8 cellular contexts compared by ENCODE assay signal in the genomic region with DNA sequence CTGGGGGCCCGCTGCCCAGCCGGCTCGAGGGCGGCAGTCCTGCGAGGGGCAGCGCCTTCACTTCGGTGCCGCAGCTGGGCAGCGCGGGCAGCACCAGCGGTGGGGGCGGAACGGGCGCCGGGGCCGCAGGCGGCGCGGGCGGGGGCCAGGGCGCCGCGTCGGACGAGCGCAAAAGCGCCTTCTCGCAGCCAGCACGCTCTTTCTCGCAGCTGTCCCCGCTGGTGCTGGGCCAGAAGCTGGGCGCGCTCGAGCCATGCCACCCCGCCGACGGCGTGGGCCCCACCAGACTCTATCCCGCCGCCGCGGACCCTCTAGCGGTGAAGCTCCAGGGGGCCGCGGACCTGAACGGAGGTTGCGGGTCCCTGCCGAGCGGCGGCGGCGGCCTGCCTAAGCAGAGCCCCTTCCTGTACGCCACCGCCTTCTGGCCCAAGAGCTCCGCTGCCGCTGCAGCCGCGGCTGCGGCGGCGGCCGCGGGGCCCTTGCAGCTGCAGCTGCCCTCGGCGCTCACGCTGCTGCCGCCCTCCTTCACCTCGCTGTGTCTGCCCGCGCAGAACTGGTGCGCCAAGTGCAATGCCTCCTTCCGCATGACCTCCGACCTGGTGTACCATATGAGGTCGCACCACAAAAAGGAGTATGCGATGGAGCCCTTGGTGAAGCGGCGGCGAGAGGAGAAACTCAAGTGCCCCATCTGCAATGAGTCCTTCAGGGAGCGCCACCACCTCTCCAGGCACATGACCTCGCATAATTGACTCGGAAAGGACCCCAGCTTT. TPM values are rescaled to one million over a fixed set of nuclear protein-coding genes. Genes with fewer than 3 reads are reported as not detected.
DNase-seq lines count a peak whose midpoint lies in the region; ATAC-seq, FAIRE-seq and TF ChIP-seq lines count a peak whose summit lies in the region.

No MANE protein-coding gene starts in this region.

- peaks cover 55% of the 10 kb centered on the region for H3K27me3 Mint-ChIP-seq in activated T-helper 2 cell treated with anti-CD3 and anti-CD28 coated beads, Interferon-gamma antibody, Interleukin-2, Interleukin-4, amounts not matched to agents 10 μg/mL and 5 μg/mL and 100 μg/mL, durations not matched to agents 14 hours and 24 hours and 36 hours (ENCODE audit: low read depth)

- FAIRE-seq in GM18507 (lab: Jason Lieb, UNC), result peak; percentile 60

- H3K36me3 Mint-ChIP-seq in activated T-helper 2 cell treated with anti-CD3 and anti-CD28 coated beads, Interferon-gamma antibody, Interleukin-2, Interleukin-4, amounts not matched to agents 10 μg/mL and 5 μg/mL and 100 μg/mL, durations not matched to agents 14 hours and 24 hours and 36 hours (ENCODE audit: low read depth), result peaks cover 13% of the 10 kb centered on the region

- H3K4me3 ChIP-seq in psoas muscle, result peak overlapping the region; percentile 66

- WGBS in psoas muscle, 3 donors, result 9 to 14% (median 12%) methylated on average over 42 to 81 of the region's 81 CpGs

- no peaks in the 10 kb centered on the region for H3K9me3 Mint-ChIP-seq in activated T-helper 2 cell treated with anti-CD3 and anti-CD28 coated beads, Interferon-gamma antibody, Interleukin-2, Interleukin-4, amounts not matched to agents 10 μg/mL and 5 μg/mL and 100 μg/mL, durations not matched to agents 14 hours and 24 hours and 36 hours

- peak overlapping the region; percentile 76 for H3K27ac Mint-ChIP-seq in activated T-helper 2 cell treated with anti-CD3 and anti-CD28 coated beads, Interferon-gamma antibody, Interleukin-2, Interleukin-4, amounts not matched to agents 10 μg/mL and 5 μg/mL and 100 μg/mL, durations not matched to agents 14 hours and 24 hours and 36 hours

- no peak for TF ChIP-seq CTCF in psoas muscle (IDR thresholded peaks at IDR 0.05)

- intact Hi-C loops in activated T-helper 2 cell treated with anti-CD3 and anti-CD28 coated beads, Interferon-gamma antibody, Interleukin-2, Interleukin-4, amounts not matched to agents 10 μg/mL and 5 μg/mL and 100 μg/mL, durations not matched to agents 14 hours and 24 hours and 36 hours (cut with micrococcal nuclease), result loop anchor here (1.0 to 10.0 kb wide), 3 partner anchors 19 to 608 kb away; a partner anchor contains a TSS
- intact Hi-C loops in psoas muscle (cut with DNase I), result no loop called here

- peak overlapping the region; percentile 81 for H3K4me3 Mint-ChIP-seq in activated T-helper 2 cell treated with anti-CD3 and anti-CD28 coated beads, Interferon-gamma antibody, Interleukin-2, Interleukin-4, amounts not matched to agents 10 μg/mL and 5 μg/mL and 100 μg/mL, durations not matched to agents 14 hours and 24 hours and 36 hours (ENCODE audit: low read depth)

- peaks cover 0 to 49% (median 12%) of the 10 kb centered on the region in 3 donors for H3K27me3 ChIP-seq in psoas muscle (ENCODE audit: insufficient read depth in 3 of 3, low read length in 2 of 3)

- DNase-seq in GM18507 (ENCODE audit: extremely low spot score, insufficient read length, low read depth) (no peak), NCI-H774 (lab: John Stamatoyannopoulos, UW) (peak; percentile 44), germinal center (ENCODE audit: low spot score) (peak; percentile 61), psoas muscle (peak in 1 of 2 donors; percentile 38), DMS114 treated with DMSO at 0.1 percent for 48 hours (lab: John Stamatoyannopoulos, UW; ENCODE audit: unreplicated experiment) (no peak), NCI-H1048 (lab: John Stamatoyannopoulos, UW) (no peak)
- no peak for DNase-seq in activated T-helper 2 cell treated with anti-CD3 and anti-CD28 coated beads, Interferon-gamma antibody, Interleukin-2, Interleukin-4, amounts not matched to agents 10 μg/mL and 5 μg/mL and 100 μg/mL, durations not matched to agents 14 hours and 24 hours and 36 hours (ENCODE audit: low spot score)

- peaks cover 17% of the 10 kb centered on the region for H3K4me1 Mint-ChIP-seq in activated T-helper 2 cell treated with anti-CD3 and anti-CD28 coated beads, Interferon-gamma antibody, Interleukin-2, Interleukin-4, amounts not matched to agents 10 μg/mL and 5 μg/mL and 100 μg/mL, durations not matched to agents 14 hours and 24 hours and 36 hours (ENCODE audit: low read depth)

- no peaks in the 10 kb centered on the region for H3K4me1 ChIP-seq in psoas muscle

- H3K36me3 ChIP-seq in psoas muscle (ENCODE audit: insufficient read depth in 1 of 2, low read depth in 1 of 2), result no peaks in the 10 kb centered on the region

- no peak overlapping the region for H3K27ac ChIP-seq in psoas muscle

- H3K9me3 ChIP-seq in psoas muscle, result no peaks in the 10 kb centered on the region

- ATAC-seq in HG02623 (IDR thresholded peaks at IDR 0.05; ENCODE audit: unreplicated experiment) (peak; percentile 47), psoas muscle (peak in 2 of 4 donors; percentile 14 to 20)

RNA-seq across cellular contexts. Expression of a gene that starts 5.7 kb away (rescaled TPM):
- 1.1 and 1.8 TPM in 2 replicates for total RNA-seq in activated T-helper 2 cell treated with anti-CD3 and anti-CD28 coated beads, Interferon-gamma antibody, Interleukin-2, Interleukin-4, amounts not matched to agents 10 μg/mL and 5 μg/mL and 100 μg/mL, durations not matched to agents 14 hours and 24 hours and 36 hours
- total RNA-seq in psoas muscle, result 1 to 10 TPM in 1 of 4 donors, under 1 TPM in 3; 0.28 to 1.8 (median 0.50) TPM
- polyA plus RNA-seq in psoas muscle, result under 1 TPM; 0.49 to 0.79 (median 0.63) TPM

Comparison
In these comparisons a context has a peak if more than half of its experiments do, and no peak if none do; other contexts are left out.
1. DNase-seq: peak in NCI-H774 (single experiment) and germinal center (single experiment); none in GM18507 (single experiment), activated T-helper 2 cell treated with anti-CD3 and anti-CD28 coated beads, Interferon-gamma antibody, Interleukin-2, Interleukin-4, amounts not matched to agents 10 μg/mL and 5 μg/mL and 100 μg/mL, durations not matched to agents 14 hours and 24 hours and 36 hours (single experiment), DMS114 treated with DMSO at 0.1 percent for 48 hours (single experiment) and NCI-H1048 (single experiment).